In the genomic region with DNA sequence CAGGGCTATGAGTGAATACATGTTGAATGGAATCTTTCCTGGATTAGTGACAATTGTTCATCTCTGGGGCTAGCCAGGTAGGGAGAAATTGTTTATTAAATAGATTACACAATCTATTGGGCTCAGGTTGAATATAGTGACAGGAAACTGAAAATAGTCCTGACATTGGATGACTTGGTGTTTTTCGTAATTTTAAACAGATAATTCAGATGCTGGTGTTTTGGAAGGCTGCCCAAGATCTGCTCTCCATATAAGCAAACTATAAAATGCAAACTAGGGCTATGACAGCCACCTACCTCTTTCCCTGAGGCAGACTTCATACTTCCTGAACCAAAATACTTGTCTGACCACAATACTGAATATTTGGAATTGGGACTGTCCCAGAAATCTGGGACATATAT, we compare ENCODE assay signal across 1 cellular context.
TF ChIP-seq lines count a peak whose summit lies in the region.

No MANE protein-coding gene starts in this region.

TF ChIP-seq in H1, 55 proteins besides CTCF, POLR2A, EP300 and RAD21:
- TF ChIP-seq, protein P1, sequence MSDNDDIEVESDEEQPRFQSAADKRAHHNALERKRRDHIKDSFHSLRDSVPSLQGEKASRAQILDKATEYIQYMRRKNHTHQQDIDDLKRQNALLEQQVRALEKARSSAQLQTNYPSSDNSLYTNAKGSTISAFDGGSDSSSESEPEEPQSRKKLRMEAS (IDR thresholded peaks at IDR 0.05) = no peak
